In the genomic region with DNA sequence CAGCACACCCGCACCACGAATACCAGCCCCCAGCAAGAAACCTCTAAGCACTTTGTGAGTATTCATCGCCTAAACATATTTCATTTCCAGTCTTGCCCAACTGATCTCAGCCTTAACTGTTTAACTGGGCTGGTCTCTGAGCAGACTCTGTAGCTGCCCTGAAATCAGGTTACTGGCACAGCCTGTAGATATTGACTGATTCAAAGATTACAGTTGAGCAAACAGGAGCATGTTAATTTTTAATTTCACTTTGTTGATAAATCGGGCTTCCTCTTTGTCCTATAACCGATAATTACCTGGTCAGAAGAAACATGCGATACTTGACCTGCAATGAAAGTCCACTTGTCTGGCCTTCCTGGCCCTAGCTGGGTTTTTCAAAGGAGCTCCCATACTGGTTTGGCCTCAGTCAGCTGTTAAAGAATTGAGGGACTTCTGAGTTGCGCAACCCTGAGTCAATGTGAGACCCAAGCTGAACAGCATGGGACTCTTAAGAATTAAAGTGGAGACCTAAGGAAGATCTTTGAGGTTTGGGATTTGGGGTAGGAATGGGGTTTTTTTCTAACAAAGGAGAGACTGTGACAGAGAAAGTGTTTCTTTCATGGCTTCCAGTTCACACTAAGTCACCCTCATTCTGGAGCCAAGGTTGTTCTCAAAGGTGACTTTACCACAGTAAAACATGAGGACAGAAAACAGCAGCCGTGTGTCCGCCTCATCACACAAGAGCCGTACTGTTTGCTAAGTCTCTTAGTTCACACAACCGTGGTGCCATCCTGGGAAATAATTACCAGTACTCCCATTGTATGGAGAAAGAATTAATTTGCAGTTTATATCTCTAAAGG, we compare ENCODE assay signal across 1 cellular context.
TF ChIP-seq lines count a peak whose summit lies in the region.

No MANE protein-coding gene starts in this region.

TF ChIP-seq in HepG2, 621 proteins besides CTCF, POLR2A, EP300 and RAD21 (continued from another document and continues in another):
- TF ChIP-seq, protein P1, sequence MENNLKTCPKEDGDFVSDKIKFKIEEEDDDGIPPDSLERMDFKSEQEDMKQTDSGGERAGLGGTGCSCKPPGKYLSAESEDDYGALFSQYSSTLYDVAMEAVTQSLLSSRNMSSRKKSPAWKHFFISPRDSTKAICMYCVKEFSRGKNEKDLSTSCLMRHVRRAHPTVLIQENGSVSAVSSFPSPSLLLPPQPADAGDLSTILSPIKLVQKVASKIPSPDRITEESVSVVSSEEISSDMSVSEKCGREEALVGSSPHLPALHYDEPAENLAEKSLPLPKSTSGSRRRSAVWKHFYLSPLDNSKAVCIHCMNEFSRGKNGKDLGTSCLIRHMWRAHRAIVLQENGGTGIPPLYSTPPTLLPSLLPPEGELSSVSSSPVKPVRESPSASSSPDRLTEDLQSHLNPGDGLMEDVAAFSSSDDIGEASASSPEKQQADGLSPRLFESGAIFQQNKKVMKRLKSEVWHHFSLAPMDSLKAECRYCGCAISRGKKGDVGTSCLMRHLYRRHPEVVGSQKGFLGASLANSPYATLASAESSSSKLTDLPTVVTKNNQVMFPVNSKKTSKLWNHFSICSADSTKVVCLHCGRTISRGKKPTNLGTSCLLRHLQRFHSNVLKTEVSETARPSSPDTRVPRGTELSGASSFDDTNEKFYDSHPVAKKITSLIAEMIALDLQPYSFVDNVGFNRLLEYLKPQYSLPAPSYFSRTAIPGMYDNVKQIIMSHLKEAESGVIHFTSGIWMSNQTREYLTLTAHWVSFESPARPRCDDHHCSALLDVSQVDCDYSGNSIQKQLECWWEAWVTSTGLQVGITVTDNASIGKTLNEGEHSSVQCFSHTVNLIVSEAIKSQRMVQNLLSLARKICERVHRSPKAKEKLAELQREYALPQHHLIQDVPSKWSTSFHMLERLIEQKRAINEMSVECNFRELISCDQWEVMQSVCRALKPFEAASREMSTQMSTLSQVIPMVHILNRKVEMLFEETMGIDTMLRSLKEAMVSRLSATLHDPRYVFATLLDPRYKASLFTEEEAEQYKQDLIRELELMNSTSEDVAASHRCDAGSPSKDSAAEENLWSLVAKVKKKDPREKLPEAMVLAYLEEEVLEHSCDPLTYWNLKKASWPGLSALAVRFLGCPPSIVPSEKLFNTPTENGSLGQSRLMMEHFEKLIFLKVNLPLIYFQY (CRISPR knock-in tag; IDR thresholded peaks at IDR 0.05; ENCODE audit: borderline replicate concordance) = peak; percentile 76
- TF ChIP-seq ZNF720 (CRISPR knock-in tag; IDR thresholded peaks at IDR 0.05) (no peak), ZNF431 (CRISPR knock-in tag; IDR thresholded peaks at IDR 0.05; ENCODE audit: borderline replicate concordance, low read depth) (no peak), XRCC5 (optimal IDR thresholded peaks at IDR 0.05; ENCODE audit: low read length) (no peak), NKX3-1 (CRISPR knock-in tag; IDR thresholded peaks at IDR 0.05) (peak; percentile 65; the same call in 1 of the 2 replicates), THAP11 (CRISPR knock-in tag; IDR thresholded peaks at IDR 0.05) (peak; percentile 47; the same call in 1 of the 2 replicates), ZNF556 (CRISPR knock-in tag; IDR thresholded peaks at IDR 0.05; ENCODE audit: borderline replicate concordance) (peak; percentile 82; the same call in 1 of the 2 replicates), GABPB1 (CRISPR knock-in tag; IDR thresholded peaks at IDR 0.05) (0 out of 2 replicates have a peak, but pooled peaks have one; percentile 11), ZNF709 (CRISPR knock-in tag; IDR thresholded peaks at IDR 0.05) (0 out of 2 replicates have a peak, but pooled peaks have one; percentile 51), RARA (CRISPR knock-in tag; IDR thresholded peaks at IDR 0.05) (peak; percentile 90), MAFK (conservative IDR thresholded peaks at IDR 0.05 in 1 of 2, IDR thresholded peaks at IDR 0.05 in 1 of 2; ENCODE audit: low read length in 2 of 2) (peak in 1 of 2 experiments; percentile 48; a peak in 2 of 4 replicates), HHEX (CRISPR knock-in tag; IDR thresholded peaks at IDR 0.05) (peak; percentile 42), ZNF569 (CRISPR knock-in tag; IDR thresholded peaks at IDR 0.05; ENCODE audit: borderline replicate concordance) (no peak), ZNF878 (CRISPR knock-in tag; IDR thresholded peaks at IDR 0.05) (0 out of 2 replicates have a peak, but pooled peaks have one; percentile 40), SP1 (IDR thresholded peaks at IDR 0.05) (no peak), SP1 (CRISPR knock-in tag; IDR thresholded peaks at IDR 0.05) (no peak), RBFOX2 (IDR thresholded peaks at IDR 0.05; ENCODE audit: low read depth, low read length) (no peak; the same call in 1 of the 2 replicates), ZNF83 (CRISPR knock-in tag; IDR thresholded peaks at IDR 0.05; ENCODE audit: borderline replicate concordance) (no peak), ZNF589 (CRISPR knock-in tag; conservative IDR thresholded peaks at IDR 0.05) (0 out of 2 replicates have a peak, but pooled peaks have one; percentile 38), ZNF264 (CRISPR knock-in tag; IDR thresholded peaks at IDR 0.05) (peak; percentile 94), HDAC6 (IDR thresholded peaks at IDR 0.05; ENCODE audit: low read depth, low read length) (no peak), NCOA1 (CRISPR knock-in tag; IDR thresholded peaks at IDR 0.05) (no peak), KLF13 (CRISPR knock-in tag; IDR thresholded peaks at IDR 0.05) (no peak), ZNF766 (CRISPR knock-in tag; IDR thresholded peaks at IDR 0.05; ENCODE audit: borderline replicate concordance) (peak; percentile 99), HOXD1 (CRISPR knock-in tag; IDR thresholded peaks at IDR 0.05) (peak; percentile 56), ZNF251 (CRISPR knock-in tag; IDR thresholded peaks at IDR 0.05) (no peak), ZFP41 (CRISPR knock-in tag; IDR thresholded peaks at IDR 0.05; ENCODE audit: borderline replicate concordance) (no peak), GATAD1 (CRISPR knock-in tag; IDR thresholded peaks at IDR 0.05) (no peak), ZBTB20 (CRISPR knock-in tag; IDR thresholded peaks at IDR 0.05; ENCODE audit: borderline replicate concordance, low read depth) (0 out of 2 replicates have a peak, but pooled peaks have one; percentile 9), YY1 (IDR thresholded peaks at IDR 0.05; ENCODE audit: insufficient read depth, insufficient replicate concordance, low read depth, low read length) (no peak), AGO1 (IDR thresholded peaks at IDR 0.05; ENCODE audit: low read depth, low read length, poor library complexity, severe bottlenecking) (no peak), ZNF317 (CRISPR knock-in tag; IDR thresholded peaks at IDR 0.05) (peak; percentile 92), RAD51 (IDR thresholded peaks at IDR 0.05; ENCODE audit: borderline replicate concordance) (no peak), RNF2 (conservative IDR thresholded peaks at IDR 0.05; ENCODE audit: low read depth) (no peak), SALL1 (CRISPR knock-in tag; IDR thresholded peaks at IDR 0.05) (peak; percentile 95), MEIS2 (CRISPR knock-in tag; IDR thresholded peaks at IDR 0.05) (peak; percentile 90), ZNF549 (CRISPR knock-in tag; IDR thresholded peaks at IDR 0.05) (peak; percentile 71; the same call in 1 of the 2 replicates), PITX1 (CRISPR knock-in tag; IDR thresholded peaks at IDR 0.05) (peak; percentile 38), ZNF7 (CRISPR knock-in tag; IDR thresholded peaks at IDR 0.05) (no peak), ZNF788 (CRISPR knock-in tag; IDR thresholded peaks at IDR 0.05; ENCODE audit: borderline replicate concordance) (peak; percentile 70; the same call in 1 of the 2 replicates), MAZ (IDR thresholded peaks at IDR 0.05; ENCODE audit: borderline replicate concordance, low read depth, low read length) (peak; percentile 22; the same call in 1 of the 2 replicates), MAZ (CRISPR knock-in tag; IDR thresholded peaks at IDR 0.05; ENCODE audit: low read depth) (no peak), EEA1 (CRISPR knock-in tag; IDR thresholded peaks at IDR 0.05; ENCODE audit: borderline replicate concordance) (no peak), PHF8 (CRISPR knock-in tag; IDR thresholded peaks at IDR 0.05) (peak; percentile 42; the same call in 1 of the 2 replicates), ZSCAN31 (CRISPR knock-in tag; IDR thresholded peaks at IDR 0.05; ENCODE audit: low read depth) (0 out of 2 replicates have a peak, but pooled peaks have one; percentile 59), HOXA7 (CRISPR knock-in tag; IDR thresholded peaks at IDR 0.05) (no peak), MBNL3 (CRISPR knock-in tag; conservative IDR thresholded peaks at IDR 0.05) (no peak), SMYD3 (CRISPR knock-in tag; IDR thresholded peaks at IDR 0.05) (peak; percentile 69; the same call in 1 of the 2 replicates)
- TF ChIP-seq, protein P2, sequence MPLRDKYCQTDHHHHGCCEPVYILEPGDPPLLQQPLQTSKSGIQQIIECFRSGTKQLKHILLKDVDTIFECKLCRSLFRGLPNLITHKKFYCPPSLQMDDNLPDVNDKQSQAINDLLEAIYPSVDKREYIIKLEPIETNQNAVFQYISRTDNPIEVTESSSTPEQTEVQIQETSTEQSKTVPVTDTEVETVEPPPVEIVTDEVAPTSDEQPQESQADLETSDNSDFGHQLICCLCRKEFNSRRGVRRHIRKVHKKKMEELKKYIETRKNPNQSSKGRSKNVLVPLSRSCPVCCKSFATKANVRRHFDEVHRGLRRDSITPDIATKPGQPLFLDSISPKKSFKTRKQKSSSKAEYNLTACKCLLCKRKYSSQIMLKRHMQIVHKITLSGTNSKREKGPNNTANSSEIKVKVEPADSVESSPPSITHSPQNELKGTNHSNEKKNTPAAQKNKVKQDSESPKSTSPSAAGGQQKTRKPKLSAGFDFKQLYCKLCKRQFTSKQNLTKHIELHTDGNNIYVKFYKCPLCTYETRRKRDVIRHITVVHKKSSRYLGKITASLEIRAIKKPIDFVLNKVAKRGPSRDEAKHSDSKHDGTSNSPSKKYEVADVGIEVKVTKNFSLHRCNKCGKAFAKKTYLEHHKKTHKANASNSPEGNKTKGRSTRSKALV (CRISPR knock-in tag; IDR thresholded peaks at IDR 0.05) = peak; percentile 70; the same call in 1 of the 2 replicates
- TF ChIP-seq, protein P3, sequence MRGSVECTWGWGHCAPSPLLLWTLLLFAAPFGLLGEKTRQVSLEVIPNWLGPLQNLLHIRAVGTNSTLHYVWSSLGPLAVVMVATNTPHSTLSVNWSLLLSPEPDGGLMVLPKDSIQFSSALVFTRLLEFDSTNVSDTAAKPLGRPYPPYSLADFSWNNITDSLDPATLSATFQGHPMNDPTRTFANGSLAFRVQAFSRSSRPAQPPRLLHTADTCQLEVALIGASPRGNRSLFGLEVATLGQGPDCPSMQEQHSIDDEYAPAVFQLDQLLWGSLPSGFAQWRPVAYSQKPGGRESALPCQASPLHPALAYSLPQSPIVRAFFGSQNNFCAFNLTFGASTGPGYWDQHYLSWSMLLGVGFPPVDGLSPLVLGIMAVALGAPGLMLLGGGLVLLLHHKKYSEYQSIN (CRISPR knock-in tag; IDR thresholded peaks at IDR 0.05; ENCODE audit: borderline replicate concordance) = no peak
- TF ChIP-seq, protein P4, sequence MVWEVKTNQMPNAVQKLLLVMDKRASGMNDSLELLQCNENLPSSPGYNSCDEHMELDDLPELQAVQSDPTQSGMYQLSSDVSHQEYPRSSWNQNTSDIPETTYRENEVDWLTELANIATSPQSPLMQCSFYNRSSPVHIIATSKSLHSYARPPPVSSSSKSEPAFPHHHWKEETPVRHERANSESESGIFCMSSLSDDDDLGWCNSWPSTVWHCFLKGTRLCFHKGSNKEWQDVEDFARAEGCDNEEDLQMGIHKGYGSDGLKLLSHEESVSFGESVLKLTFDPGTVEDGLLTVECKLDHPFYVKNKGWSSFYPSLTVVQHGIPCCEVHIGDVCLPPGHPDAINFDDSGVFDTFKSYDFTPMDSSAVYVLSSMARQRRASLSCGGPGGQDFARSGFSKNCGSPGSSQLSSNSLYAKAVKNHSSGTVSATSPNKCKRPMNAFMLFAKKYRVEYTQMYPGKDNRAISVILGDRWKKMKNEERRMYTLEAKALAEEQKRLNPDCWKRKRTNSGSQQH (CRISPR knock-in tag; IDR thresholded peaks at IDR 0.05; ENCODE audit: low read depth) = peak; percentile 18; the same call in 1 of the 2 replicates
- TF ChIP-seq, protein P5, sequence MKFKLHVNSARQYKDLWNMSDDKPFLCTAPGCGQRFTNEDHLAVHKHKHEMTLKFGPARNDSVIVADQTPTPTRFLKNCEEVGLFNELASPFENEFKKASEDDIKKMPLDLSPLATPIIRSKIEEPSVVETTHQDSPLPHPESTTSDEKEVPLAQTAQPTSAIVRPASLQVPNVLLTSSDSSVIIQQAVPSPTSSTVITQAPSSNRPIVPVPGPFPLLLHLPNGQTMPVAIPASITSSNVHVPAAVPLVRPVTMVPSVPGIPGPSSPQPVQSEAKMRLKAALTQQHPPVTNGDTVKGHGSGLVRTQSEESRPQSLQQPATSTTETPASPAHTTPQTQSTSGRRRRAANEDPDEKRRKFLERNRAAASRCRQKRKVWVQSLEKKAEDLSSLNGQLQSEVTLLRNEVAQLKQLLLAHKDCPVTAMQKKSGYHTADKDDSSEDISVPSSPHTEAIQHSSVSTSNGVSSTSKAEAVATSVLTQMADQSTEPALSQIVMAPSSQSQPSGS (CRISPR knock-in tag; IDR thresholded peaks at IDR 0.05) = peak; percentile 78; the same call in 1 of the 2 replicates
- TF ChIP-seq, protein P6, sequence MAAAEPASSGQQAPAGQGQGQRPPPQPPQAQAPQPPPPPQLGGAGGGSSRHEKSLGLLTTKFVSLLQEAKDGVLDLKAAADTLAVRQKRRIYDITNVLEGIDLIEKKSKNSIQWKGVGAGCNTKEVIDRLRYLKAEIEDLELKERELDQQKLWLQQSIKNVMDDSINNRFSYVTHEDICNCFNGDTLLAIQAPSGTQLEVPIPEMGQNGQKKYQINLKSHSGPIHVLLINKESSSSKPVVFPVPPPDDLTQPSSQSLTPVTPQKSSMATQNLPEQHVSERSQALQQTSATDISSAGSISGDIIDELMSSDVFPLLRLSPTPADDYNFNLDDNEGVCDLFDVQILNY (CRISPR knock-in tag; conservative IDR thresholded peaks at IDR 0.05) = no peak
- TF ChIP-seq, protein P7, sequence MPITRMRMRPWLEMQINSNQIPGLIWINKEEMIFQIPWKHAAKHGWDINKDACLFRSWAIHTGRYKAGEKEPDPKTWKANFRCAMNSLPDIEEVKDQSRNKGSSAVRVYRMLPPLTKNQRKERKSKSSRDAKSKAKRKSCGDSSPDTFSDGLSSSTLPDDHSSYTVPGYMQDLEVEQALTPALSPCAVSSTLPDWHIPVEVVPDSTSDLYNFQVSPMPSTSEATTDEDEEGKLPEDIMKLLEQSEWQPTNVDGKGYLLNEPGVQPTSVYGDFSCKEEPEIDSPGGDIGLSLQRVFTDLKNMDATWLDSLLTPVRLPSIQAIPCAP (CRISPR knock-in tag; IDR thresholded peaks at IDR 0.05; ENCODE audit: low read depth) = no peak
- TF ChIP-seq, protein P8, sequence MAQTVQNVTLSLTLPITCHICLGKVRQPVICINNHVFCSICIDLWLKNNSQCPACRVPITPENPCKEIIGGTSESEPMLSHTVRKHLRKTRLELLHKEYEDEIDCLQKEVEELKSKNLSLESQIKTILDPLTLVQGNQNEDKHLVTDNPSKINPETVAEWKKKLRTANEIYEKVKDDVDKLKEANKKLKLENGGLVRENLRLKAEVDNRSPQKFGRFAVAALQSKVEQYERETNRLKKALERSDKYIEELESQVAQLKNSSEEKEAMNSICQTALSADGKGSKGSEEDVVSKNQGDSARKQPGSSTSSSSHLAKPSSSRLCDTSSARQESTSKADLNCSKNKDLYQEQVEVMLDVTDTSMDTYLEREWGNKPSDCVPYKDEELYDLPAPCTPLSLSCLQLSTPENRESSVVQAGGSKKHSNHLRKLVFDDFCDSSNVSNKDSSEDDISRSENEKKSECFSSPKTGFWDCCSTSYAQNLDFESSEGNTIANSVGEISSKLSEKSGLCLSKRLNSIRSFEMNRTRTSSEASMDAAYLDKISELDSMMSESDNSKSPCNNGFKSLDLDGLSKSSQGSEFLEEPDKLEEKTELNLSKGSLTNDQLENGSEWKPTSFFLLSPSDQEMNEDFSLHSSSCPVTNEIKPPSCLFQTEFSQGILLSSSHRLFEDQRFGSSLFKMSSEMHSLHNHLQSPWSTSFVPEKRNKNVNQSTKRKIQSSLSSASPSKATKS (CRISPR knock-in tag; IDR thresholded peaks at IDR 0.05) = no peak
